In the genomic region with DNA sequence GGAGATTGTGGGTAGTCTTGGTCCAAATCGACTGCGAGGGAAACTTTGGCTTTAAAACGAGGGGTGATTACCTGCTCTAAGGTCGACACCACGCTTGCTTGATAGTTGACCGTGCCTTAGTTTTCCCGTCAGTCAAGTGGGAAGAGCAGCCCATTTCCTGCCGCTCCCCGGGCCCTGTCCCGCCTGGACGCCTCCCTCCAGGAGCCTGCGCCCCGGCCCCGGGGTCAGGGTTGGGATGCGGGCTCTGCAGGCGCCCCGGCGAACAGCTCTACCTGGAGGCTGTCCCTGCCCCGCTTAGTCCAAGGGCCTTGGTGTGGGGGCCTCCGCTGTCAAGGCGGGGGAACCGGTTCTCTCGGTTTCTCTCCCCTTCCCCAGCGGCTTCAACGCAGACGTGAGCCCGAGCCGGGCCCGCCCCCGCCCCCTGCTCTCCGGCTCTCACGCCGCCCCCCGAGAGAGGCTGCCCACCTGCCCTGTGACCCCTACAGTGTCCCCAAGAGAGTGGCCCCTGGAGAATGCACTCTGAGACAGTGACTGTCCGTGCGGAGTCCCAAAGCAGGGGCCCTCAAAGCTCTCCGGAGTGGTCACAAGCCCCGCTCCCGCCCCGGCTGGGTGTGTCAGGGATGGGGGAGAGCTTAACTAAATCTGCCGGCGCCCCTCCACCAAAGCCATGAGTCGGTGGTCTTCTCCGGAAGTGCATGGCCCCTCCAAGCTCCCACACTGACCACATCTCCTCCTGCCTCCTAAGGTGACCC, we compare ENCODE assay signal across 8 cellular contexts.
A peak's percentile ranks its signal among the peaks of the same experiment; 100 is the strongest.
DNase-seq lines count a peak whose midpoint lies in the region; ATAC-seq, FAIRE-seq and TF ChIP-seq lines count a peak whose summit lies in the region.

No MANE protein-coding gene starts in this region.

- H3K9me3 Mint-ChIP-seq in activated CD4-positive, alpha-beta T cell treated with anti-CD3 and anti-CD28 coated beads for 36 hours (ENCODE audit: low read depth), result no peaks in the 10 kb centered on the region
- H3K9me3 Mint-ChIP-seq in activated naive CD8-positive, alpha-beta T cell treated with anti-CD3 and anti-CD28 coated beads, Interleukin-2, amount 50 U/mL, for 24 hours, result no peaks in the 10 kb centered on the region

- H3K4me1 ChIP-seq in kidney (ENCODE audit: control insufficient read depth in 1 of 2, insufficient read depth in 1 of 2, low read depth in 1 of 2, low read length in 2 of 2), result peaks cover 0 to 29% of the 10 kb centered on the region in 2 donors
- peaks cover 5% of the 10 kb centered on the region for H3K4me1 ChIP-seq in testis

- peaks cover 19% of the 10 kb centered on the region for H3K27me3 Mint-ChIP-seq in activated CD4-positive, alpha-beta T cell treated with anti-CD3 and anti-CD28 coated beads for 36 hours
- peaks cover 12% of the 10 kb centered on the region for H3K27me3 Mint-ChIP-seq in activated naive CD8-positive, alpha-beta T cell treated with anti-CD3 and anti-CD28 coated beads, Interleukin-2, amount 50 U/mL, for 24 hours

- H3K4me1 Mint-ChIP-seq in activated CD4-positive, alpha-beta T cell treated with anti-CD3 and anti-CD28 coated beads for 36 hours, result peaks cover 34% of the 10 kb centered on the region
- H3K4me1 Mint-ChIP-seq in activated naive CD8-positive, alpha-beta T cell treated with anti-CD3 and anti-CD28 coated beads, Interleukin-2, amount 50 U/mL, for 24 hours, result peaks cover 34% of the 10 kb centered on the region

- H3K9me3 ChIP-seq in kidney (ENCODE audit: control insufficient read depth in 1 of 2, low read length in 2 of 2), result no peaks in the 10 kb centered on the region
- no peaks in the 10 kb centered on the region for H3K9me3 ChIP-seq in testis

- H3K4me3 Mint-ChIP-seq in activated CD4-positive, alpha-beta T cell treated with anti-CD3 and anti-CD28 coated beads for 36 hours, result peak overlapping the region; percentile 64
- H3K4me3 Mint-ChIP-seq in activated naive CD8-positive, alpha-beta T cell treated with anti-CD3 and anti-CD28 coated beads, Interleukin-2, amount 50 U/mL, for 24 hours, result peak overlapping the region; percentile 38

- CTCF ChIA-PET in activated CD4-positive, alpha-beta T cell treated with anti-CD3 and anti-CD28 coated beads for 36 hours (lab: Charles Lee), result interaction anchor here (0.6 to 1.2 kb wide), 2 partner anchors 51 to 182 kb away, joined by 3 to 4 read pairs; no protein-coding TSS in a partner anchor

- no peak for TF ChIP-seq POLR2A in testis (IDR thresholded peaks at IDR 0.05)
- TF ChIP-seq POLR2A in H54 (IDR thresholded peaks at IDR 0.05; ENCODE audit: low read depth, low read length), result no peak

- no peak for FAIRE-seq in kidney (lab: Jason Lieb, UNC)
- FAIRE-seq in H54 (lab: Jason Lieb, UNC), result no peak

- H3K9ac ChIP-seq in kidney (ENCODE audit: low read length in 2 of 2), result no peak overlapping the region

- H3K27me3 ChIP-seq in testis, result no peaks in the 10 kb centered on the region

- H3K27ac Mint-ChIP-seq in activated CD4-positive, alpha-beta T cell treated with anti-CD3 and anti-CD28 coated beads for 36 hours, result no peak overlapping the region
- H3K27ac Mint-ChIP-seq in activated naive CD8-positive, alpha-beta T cell treated with anti-CD3 and anti-CD28 coated beads, Interleukin-2, amount 50 U/mL, for 24 hours, result no peak overlapping the region

- TF ChIP-seq CTCF in kidney (IDR thresholded peaks at IDR 0.05; ENCODE audit: borderline replicate concordance, extremely low read depth, insufficient read depth), result no peak
- no peak for TF ChIP-seq CTCF in testis (IDR thresholded peaks at IDR 0.05)

- no peaks in the 10 kb centered on the region for H3K36me3 ChIP-seq in kidney (ENCODE audit: control insufficient read depth in 1 of 2, insufficient read depth in 2 of 2, low read length in 2 of 2)
- no peaks in the 10 kb centered on the region for H3K36me3 ChIP-seq in testis (ENCODE audit: low read depth, missing control alignments)

- POLR2A ChIA-PET in activated CD4-positive, alpha-beta T cell treated with anti-CD3 and anti-CD28 coated beads for 36 hours (lab: Charles Lee), result no interaction called here

- H3K27ac ChIP-seq in kidney (ENCODE audit: low read depth in 2 of 2, low read length in 2 of 2), result no peak overlapping the region
- no peak overlapping the region for H3K27ac ChIP-seq in testis

- no peaks in the 10 kb centered on the region for H3K36me3 Mint-ChIP-seq in activated CD4-positive, alpha-beta T cell treated with anti-CD3 and anti-CD28 coated beads for 36 hours (ENCODE audit: low read depth)
- no peaks in the 10 kb centered on the region for H3K36me3 Mint-ChIP-seq in activated naive CD8-positive, alpha-beta T cell treated with anti-CD3 and anti-CD28 coated beads, Interleukin-2, amount 50 U/mL, for 24 hours (ENCODE audit: low read depth)

- WGBS in testis, 2 donors, result 30 to 35% methylated on average over 14 to 44 of the region's 44 CpGs

- intact Hi-C loops in activated CD4-positive, alpha-beta T cell treated with anti-CD3 and anti-CD28 coated beads for 36 hours (cut with DNase I, micrococcal nuclease), result loop anchor here (1.0 to 10.0 kb wide), 5 partner anchors 55 to 358 kb away; a partner anchor contains a TSS
- intact Hi-C loops in kidney (cut with DNase I) (no loop called here), testis (cut with DNase I; ENCODE audit: low total_unique reads) (no loop called here)

- ATAC-seq in activated CD4-positive, alpha-beta T cell treated with anti-CD3 and anti-CD28 coated beads for 36 hours, result no peak
- no peak for ATAC-seq in activated naive CD8-positive, alpha-beta T cell treated with anti-CD3 and anti-CD28 coated beads, Interleukin-2, amount 50 U/mL, for 24 hours
- ATAC-seq in GM21576 (IDR thresholded peaks at IDR 0.05; ENCODE audit: unreplicated experiment), result no peak

- H3K4me3 ChIP-seq in kidney (ENCODE audit: low read length in 2 of 2) (peak overlapping the region; percentile 24 to 35), testis (peak overlapping the region; percentile 32 to 44)

- peak; percentile 15 for DNase-seq in activated CD4-positive, alpha-beta T cell treated with anti-CD3 and anti-CD28 coated beads for 36 hours
- DNase-seq in activated CD4-positive, alpha-beta T cell treated with anti-CD3 and anti-CD28 coated beads for 1 hour, result no peak
- DNase-seq in activated naive CD8-positive, alpha-beta T cell treated with anti-CD3 and anti-CD28 coated beads, Interleukin-2, amount 50 U/mL, for 24 hours, result no peak
- DNase-seq in kidney, result no peak
- DNase-seq in testis, result no peak
- no peak for DNase-seq in SIG-M5 (lab: John Stamatoyannopoulos, UW)
- DNase-seq in H54 (ENCODE audit: insufficient read length, low spot score), result no peak

Comparison
In these comparisons a context has a peak if more than half of its experiments do, and no peak if none do; other contexts are left out.
1. intact Hi-C loops: an anchor here in activated CD4-positive, alpha-beta T cell treated with anti-CD3 and anti-CD28 coated beads for 36 hours (1.0 to 10.0 kb wide); none called in kidney and testis.